Comparison of ENCODE assay signal across 2 cellular contexts in genomic region chr6:149318581-149319286, GRCh38.
TF ChIP-seq lines count a peak whose summit lies in the region.

No MANE protein-coding gene starts in this region.

TF ChIP-seq in K562, 482 proteins besides CTCF, POLR2A, EP300 and RAD21 (continued from another document and continues in another):
- TF ChIP-seq UBTF (IDR thresholded peaks at IDR 0.05; ENCODE audit: borderline replicate concordance in 1 of 2, low read depth in 2 of 2, low read length in 2 of 2) = no peak
- TF ChIP-seq RBBP5 (IDR thresholded peaks at IDR 0.05; ENCODE audit: borderline replicate concordance, insufficient read depth, low read length, poor library complexity, severe bottlenecking) = peak; percentile 11
- peak; percentile 45 for TF ChIP-seq KDM5B (IDR thresholded peaks at IDR 0.05; ENCODE audit: insufficient replicate concordance, low read depth, low read length)
- peak in 1 of 2 experiments; percentile 24; a peak in 1 of 4 replicates for TF ChIP-seq MAZ (CRISPR knock-in tag; conservative IDR thresholded peaks at IDR 0.05 in 1 of 2, IDR thresholded peaks at IDR 0.05 in 1 of 2)
- TF ChIP-seq CEBPG (CRISPR knock-in tag; IDR thresholded peaks at IDR 0.05) = no peak
- peak; percentile 38 to 53; a peak in 2 of 4 replicates for TF ChIP-seq CEBPG (tag; conservative IDR thresholded peaks at IDR 0.05 in 1 of 2, IDR thresholded peaks at IDR 0.05 in 1 of 2)
- no peak for TF ChIP-seq THAP12 (CRISPR knock-in tag; IDR thresholded peaks at IDR 0.05)
- peak; percentile 3; the same call in 1 of the 2 replicates for TF ChIP-seq ZBTB7A (IDR thresholded peaks at IDR 0.05; ENCODE audit: borderline replicate concordance, control insufficient read depth, low read depth, low read length)
- TF ChIP-seq SETDB1 (IDR thresholded peaks at IDR 0.05; ENCODE audit: low read length) = no peak
- no peak for TF ChIP-seq MYC (IDR thresholded peaks at IDR 0.05; ENCODE audit: low read depth, low read length)
- TF ChIP-seq MYC (CRISPR knock-in tag; IDR thresholded peaks at IDR 0.05; ENCODE audit: borderline replicate concordance, low read depth) = no peak
- no peak for TF ChIP-seq HOMEZ (CRISPR knock-in tag; IDR thresholded peaks at IDR 0.05)
- 0 out of 2 replicates have a peak, but pooled peaks have one; percentile 26 for TF ChIP-seq SIN3B (IDR thresholded peaks at IDR 0.05; ENCODE audit: low read depth)
- TF ChIP-seq KDM2B (CRISPR knock-in tag; IDR thresholded peaks at IDR 0.05) = no peak
- TF ChIP-seq MNT (conservative IDR thresholded peaks at IDR 0.05) = no peak
- no peak for TF ChIP-seq BRD9 (IDR thresholded peaks at IDR 0.05; ENCODE audit: low read depth, partially characterized antibody)
- 0 out of 2 replicates have a peak, but pooled peaks have one; percentile 7 for TF ChIP-seq ELF2 (CRISPR knock-in tag; IDR thresholded peaks at IDR 0.05)
- TF ChIP-seq KAT7 (CRISPR knock-in tag; IDR thresholded peaks at IDR 0.05; ENCODE audit: borderline replicate concordance) = 0 out of 2 replicates have a peak, but pooled peaks have one; percentile 19
- no peak for TF ChIP-seq ZNF77 (CRISPR knock-in tag; IDR thresholded peaks at IDR 0.05)
- TF ChIP-seq SIN3A (IDR thresholded peaks at IDR 0.05; ENCODE audit: borderline replicate concordance in 2 of 2, control insufficient read depth in 1 of 2, low read depth in 2 of 2, low read length in 2 of 2) = 0 out of 4 replicates have a peak, but pooled peaks of 1 of the 2 experiments have one; percentile 23
- peak; percentile 19; the same call in 1 of the 2 replicates for TF ChIP-seq CTBP1 (IDR thresholded peaks at IDR 0.05; ENCODE audit: borderline replicate concordance)
- no peak for TF ChIP-seq ZZZ3 (IDR thresholded peaks at IDR 0.05)
- 0 out of 2 replicates have a peak, but pooled peaks have one; percentile 16 for TF ChIP-seq ZNF668 (CRISPR knock-in tag; IDR thresholded peaks at IDR 0.05)
- TF ChIP-seq ARID1B (IDR thresholded peaks at IDR 0.05) = no peak
- TF ChIP-seq TCFL5 (CRISPR knock-in tag; conservative IDR thresholded peaks at IDR 0.05) = no peak
- TF ChIP-seq HNRNPL (IDR thresholded peaks at IDR 0.05; ENCODE audit: low read depth, low read length) = no peak

TF ChIP-seq in liver, 16 proteins besides CTCF, POLR2A, EP300 and RAD21 (continued from another document):
- TF ChIP-seq REST (IDR thresholded peaks at IDR 0.05) (peak; percentile 36), SP1 (IDR thresholded peaks at IDR 0.05) (no peak)
